ENCODE assay signal across 8 cellular contexts in the genomic region with DNA sequence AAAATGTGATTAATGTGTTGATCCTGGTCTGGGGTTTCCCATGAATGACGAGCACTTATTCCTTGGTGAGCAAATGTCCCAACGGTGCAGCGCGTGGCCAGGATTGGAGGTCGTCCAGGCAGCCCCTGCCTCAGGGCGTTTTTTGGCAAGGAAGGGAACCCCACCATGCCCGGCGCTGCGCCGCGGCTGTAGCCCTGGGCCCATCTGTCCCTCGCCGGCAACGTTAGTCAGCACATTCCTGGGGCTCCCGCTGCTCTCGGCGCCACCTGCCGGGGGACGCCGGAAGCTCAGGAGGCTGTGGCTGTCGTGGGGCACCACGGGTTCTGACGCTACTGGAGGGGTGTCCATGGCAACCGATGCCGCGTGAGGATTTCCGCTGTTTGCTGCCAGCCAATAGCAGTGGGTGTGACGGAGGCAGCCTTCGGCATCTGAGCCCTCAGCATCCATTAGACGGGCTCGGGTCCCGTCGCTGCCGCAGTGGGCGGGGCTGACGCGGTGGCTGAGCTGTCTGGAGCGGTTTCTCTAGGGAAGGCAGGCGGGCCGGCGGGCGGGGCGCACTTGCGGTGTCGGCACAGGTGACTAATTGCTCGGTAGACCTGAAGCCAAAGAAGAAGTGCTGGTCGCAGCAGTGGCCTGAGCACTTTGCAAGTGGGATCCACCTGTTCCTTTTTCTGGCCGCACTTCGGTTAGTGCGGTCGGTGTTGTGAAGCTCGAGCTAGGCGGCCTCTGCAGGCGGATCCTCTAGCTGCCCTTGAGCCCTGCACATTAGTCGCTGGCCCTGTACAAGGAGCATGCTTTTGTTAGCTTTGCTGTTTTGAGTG. TPM values are rescaled to one million over a fixed set of nuclear protein-coding genes. Genes with fewer than 3 reads are reported as not detected.
DNase-seq lines count a peak whose midpoint lies in the region; ATAC-seq and TF ChIP-seq lines count a peak whose summit lies in the region.

No MANE protein-coding gene starts in this region.

- peak overlapping the region; percentile 74 to 79 for H3K27ac ChIP-seq in coronary artery

- intact Hi-C loops in left colon (cut with DNase I, micrococcal nuclease), result loop anchor here in 1 of 2 donors (10.0 kb wide), 1 partner anchor 102 kb away; a partner anchor contains a TSS

- POLR2A ChIA-PET in BJ (lab: Charles Lee), result no interaction called here

- ATAC-seq in HG03442 (IDR thresholded peaks at IDR 0.05; ENCODE audit: unreplicated experiment), result peak; percentile 98
- peak; percentile 92 for ATAC-seq in left colon

- H3K27me3 ChIP-seq in BJ (ENCODE audit: control insufficient read depth, insufficient read depth, low read length), result no peaks in the 10 kb centered on the region

- no peaks in the 10 kb centered on the region for H3K36me3 ChIP-seq in BJ (ENCODE audit: control insufficient read depth, insufficient read depth, low read length)

- DNase-seq in BJ (ENCODE audit: low read depth), result peak; percentile 93
- DNase-seq in GM19238 (ENCODE audit: insufficient read length, low spot score), result peak; percentile 99
- peak; percentile 99 for DNase-seq in NCI-H510A treated with DMSO at 0.1 percent for 48 hours (lab: John Stamatoyannopoulos, UW)
- peak; percentile 99 for DNase-seq in activated CD4-positive, alpha-beta T cell treated with anti-CD3 and anti-CD28 coated beads for 4 hours
- DNase-seq in coronary artery (ENCODE audit: low spot score), result peak; percentile 100
- peak; percentile 98 for DNase-seq in left colon
- peak; percentile 100 for DNase-seq in stimulated activated CD4-positive, alpha-beta T cell treated with anti-CD3 and anti-CD28 coated beads, Interleukin-1b, Interleukin-23, amount 100 ng/mL, for 48 hours

- H3K4me3 ChIP-seq in BJ (ENCODE audit: low read depth, low read length) (peak overlapping the region; percentile 54), coronary artery (peak overlapping the region; percentile 68)

- peak; percentile 99 for TF ChIP-seq CTCF in BJ (IDR thresholded peaks at IDR 0.05; ENCODE audit: insufficient read depth, low read depth, low read length)
- peak; percentile 86 for TF ChIP-seq CTCF in coronary artery (IDR thresholded peaks at IDR 0.05)

- CTCF ChIA-PET in BJ (lab: Yijun Ruan, JAX), result interaction anchor here (0.6 to 1.2 kb wide), 12 partner anchors 9 to 98 kb away, joined by 3 to 5 read pairs (median 3); a partner anchor contains a TSS

RNA-seq across cellular contexts. Expression of a gene that starts 29.5 kb away (rescaled TPM):
- polyA plus RNA-seq in BJ (2011; rRNA removed), result 41.0 and 50.3 TPM in 2 replicates
- polyA minus RNA-seq in BJ (2011; rRNA and poly(A)+ RNA removed), result 46.6 and 63.9 TPM in 2 replicates
- 10 to 100 TPM; 47.8 to 52.7 TPM for total RNA-seq in left colon

Comparison
In these comparisons a context has a peak if more than half of its experiments do, and no peak if none do; other contexts are left out.
1. Peak in every context shown above with its lines: DNase-seq, ATAC-seq, H3K4me3 ChIP-seq and H3K27ac ChIP-seq.